In the genomic region with DNA sequence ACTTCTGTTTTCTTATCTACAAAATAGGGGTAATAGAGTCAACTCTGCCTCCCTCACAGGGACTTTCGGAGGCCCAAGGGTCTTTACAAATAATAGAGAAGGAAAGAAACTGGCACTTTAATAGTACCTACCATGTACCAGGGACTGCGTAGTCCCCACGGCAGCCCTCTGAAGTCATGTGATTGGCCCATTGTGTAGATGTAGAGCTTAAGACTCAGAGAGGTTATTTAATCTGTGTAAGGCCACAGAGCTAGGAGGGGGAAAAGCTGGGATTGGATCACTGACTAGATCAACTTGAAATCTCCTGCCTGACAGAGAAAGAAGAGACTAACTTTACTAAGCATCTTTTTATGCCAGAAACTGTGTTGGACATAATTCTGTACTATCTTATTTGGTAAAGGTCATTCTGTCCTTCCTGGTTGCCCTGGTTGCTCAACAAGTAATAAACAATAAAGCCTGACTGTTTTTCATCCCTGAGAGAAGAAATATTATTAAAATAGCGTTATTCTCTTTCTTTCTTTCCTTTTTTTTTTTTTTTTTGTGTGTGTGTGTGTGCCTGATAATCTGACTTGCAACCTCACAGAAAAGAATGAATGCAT, we compare ENCODE assay signal across 15 cellular contexts. TPM values are rescaled to one million over a fixed set of nuclear protein-coding genes. Genes with fewer than 3 reads are reported as not detected.
DNase-seq lines count a peak whose midpoint lies in the region; ATAC-seq and TF ChIP-seq lines count a peak whose summit lies in the region.
"Had no signal": no experiment of that assay in that cellular context is flagged by ENCODE, and none has a peak within 500 bp of the region (broad histone marks: within the 10 kb centered on the region; RNA-seq: fewer than 3 reads in every experiment).

No MANE protein-coding gene starts in this region.

- no peak for ATAC-seq in HG03439 (IDR thresholded peaks at IDR 0.05; ENCODE audit: unreplicated experiment)
- ATAC-seq: PC-3 had no signal

- H3K27ac Mint-ChIP-seq in activated naive CD4-positive, alpha-beta T cell treated with anti-CD3 and anti-CD28 coated beads, Interleukin-2, amount 50 U/mL, for 24 hours = peak overlapping the region; percentile 96
- peak overlapping the region; percentile 93 for H3K27ac Mint-ChIP-seq in activated naive CD8-positive, alpha-beta T cell treated with anti-CD3 and anti-CD28 coated beads for 36 hours
- H3K27ac Mint-ChIP-seq in immature natural killer cell (peak overlapping the region; percentile 76 to 92 (median 89)), type B pancreatic cell (no peak overlapping the region)
- H3K27ac Mint-ChIP-seq: progenitor cell of endocrine pancreas had no signal

- no peaks in the 10 kb centered on the region for H4K20me1 ChIP-seq in PC-9 (ENCODE audit: insufficient read depth)

- intact Hi-C loops in tibial artery (cut with DNase I; ENCODE audit: low total_unique reads) (no loop called here), PC-9 (cut with micrococcal nuclease; ENCODE audit: unreplicated experiment) (no loop called here)

- H3K27me3 Mint-ChIP-seq in activated naive CD4-positive, alpha-beta T cell treated with anti-CD3 and anti-CD28 coated beads, Interleukin-2, amount 50 U/mL, for 24 hours = no peaks in the 10 kb centered on the region
- H3K27me3 Mint-ChIP-seq in activated naive CD8-positive, alpha-beta T cell treated with anti-CD3 and anti-CD28 coated beads for 36 hours = no peaks in the 10 kb centered on the region
- no peaks in the 10 kb centered on the region for H3K27me3 Mint-ChIP-seq in immature natural killer cell (ENCODE audit: low read depth in 3 of 3)
- H3K27me3 Mint-ChIP-seq in type B pancreatic cell = no peaks in the 10 kb centered on the region
- H3K27me3 Mint-ChIP-seq: progenitor cell of endocrine pancreas had no signal

- H3K79me2 ChIP-seq in PC-9 (ENCODE audit: low read depth) = no peaks in the 10 kb centered on the region

- no peaks in the 10 kb centered on the region for H3K9me3 ChIP-seq in tibial artery
- H3K9me3 ChIP-seq in PC-9 (ENCODE audit: insufficient read depth, low read depth) = no peaks in the 10 kb centered on the region

- H3K4me2 ChIP-seq in PC-9 = no peak overlapping the region

- DNase-seq in activated naive CD4-positive, alpha-beta T cell treated with Interleukin-2 at 50 U/mL for 16 hours = no peak
- no peak for DNase-seq in activated naive CD8-positive, alpha-beta T cell treated with anti-CD3 and anti-CD28 coated beads for 36 hours
- DNase-seq in immature natural killer cell (no peak), tibial artery (no peak), PC-9 (no peak), type B pancreatic cell (ENCODE audit: extremely low spot score, unreplicated experiment) (no peak)
- DNase-seq: anterior cingulate cortex; DND-41; dorsolateral prefrontal cortex; NCI-H1092; PC-3; stimulated activated CD4-positive, alpha-beta T cell treated with anti-CD3 and anti-CD28 coated beads, Interleukin-2, amount 100 ng/mL, for 24 hours had no signal

- H3F3A ChIP-seq in PC-9 (ENCODE audit: insufficient read depth, low read depth) = no peaks in the 10 kb centered on the region

- peaks cover 55% of the 10 kb centered on the region for H3K4me1 Mint-ChIP-seq in activated naive CD4-positive, alpha-beta T cell treated with anti-CD3 and anti-CD28 coated beads, Interleukin-2, amount 50 U/mL, for 24 hours
- H3K4me1 Mint-ChIP-seq in activated naive CD8-positive, alpha-beta T cell treated with anti-CD3 and anti-CD28 coated beads for 36 hours = peaks cover 74% of the 10 kb centered on the region
- peaks cover 11 to 33% of the 10 kb centered on the region in 2 donors for H3K4me1 Mint-ChIP-seq in immature natural killer cell
- H3K4me1 Mint-ChIP-seq in type B pancreatic cell (ENCODE audit: unreplicated experiment) = peaks cover 3% of the 10 kb centered on the region

- BruUV-seq in PC-9 (replicated peaks; lab: Mats Ljungman, UMichigan) = no TSS peak

- H3K36me3 ChIP-seq in tibial artery (no peaks in the 10 kb centered on the region), PC-9 (ENCODE audit: low read depth) (no peaks in the 10 kb centered on the region)

- H3K27ac ChIP-seq in tibial artery = peak overlapping the region; percentile 8 to 37
- H3K27ac ChIP-seq in PC-9 = no peak overlapping the region
- H3K27ac ChIP-seq: dorsolateral prefrontal cortex had no signal

- H3K4me3 ChIP-seq in tibial artery (no peak overlapping the region), PC-9 (no peak overlapping the region)
- H3K4me3 ChIP-seq: dorsolateral prefrontal cortex had no signal

- CTCF ChIA-PET in PC-9 (lab: Charles Lee) = no interaction called here

- peaks cover 38% of the 10 kb centered on the region for H3K36me3 Mint-ChIP-seq in activated naive CD4-positive, alpha-beta T cell treated with anti-CD3 and anti-CD28 coated beads, Interleukin-2, amount 50 U/mL, for 24 hours
- H3K36me3 Mint-ChIP-seq in activated naive CD8-positive, alpha-beta T cell treated with anti-CD3 and anti-CD28 coated beads for 36 hours = peaks cover 67% of the 10 kb centered on the region
- H3K36me3 Mint-ChIP-seq in immature natural killer cell (peaks cover 0 to 7% (median 0%) of the 10 kb centered on the region in 3 donors), type B pancreatic cell (no peaks in the 10 kb centered on the region)

- POLR2A ChIA-PET in PC-9 (lab: Charles Lee; ENCODE audit: unreplicated experiment) = no interaction called here

- TF ChIP-seq CTCF in tibial artery (IDR thresholded peaks at IDR 0.05) (no peak), PC-9 (conservative IDR thresholded peaks at IDR 0.05) (no peak), type B pancreatic cell (conservative IDR thresholded peaks at IDR 0.05) (no peak)

- no peak overlapping the region for H2AFZ ChIP-seq in PC-9

- H3K4me1 ChIP-seq in tibial artery (peaks cover 0 to 30% (median 3%) of the 10 kb centered on the region in 4 donors), PC-9 (replicated peaks; ENCODE audit: insufficient read depth) (no peaks in the 10 kb centered on the region)

- H3K4me3 Mint-ChIP-seq in activated naive CD4-positive, alpha-beta T cell treated with anti-CD3 and anti-CD28 coated beads, Interleukin-2, amount 50 U/mL, for 24 hours = peak overlapping the region; percentile 80
- peak overlapping the region; percentile 60 for H3K4me3 Mint-ChIP-seq in activated naive CD8-positive, alpha-beta T cell treated with anti-CD3 and anti-CD28 coated beads for 36 hours
- H3K4me3 Mint-ChIP-seq in immature natural killer cell (peak overlapping the region in 4 of 5 donors; percentile 3 to 85 (median 72)), type B pancreatic cell (no peak overlapping the region)

- no peaks in the 10 kb centered on the region for H3K27me3 ChIP-seq in tibial artery
- no peaks in the 10 kb centered on the region for H3K27me3 ChIP-seq in PC-9 (ENCODE audit: insufficient read depth, low read depth)
- H3K27me3 ChIP-seq: dorsolateral prefrontal cortex had no signal

- no peaks in the 10 kb centered on the region for H3K9me2 ChIP-seq in PC-9 (ENCODE audit: insufficient read depth)

- H3K9me3 Mint-ChIP-seq in activated naive CD4-positive, alpha-beta T cell treated with anti-CD3 and anti-CD28 coated beads, Interleukin-2, amount 50 U/mL, for 24 hours = no peaks in the 10 kb centered on the region
- H3K9me3 Mint-ChIP-seq in activated naive CD8-positive, alpha-beta T cell treated with anti-CD3 and anti-CD28 coated beads for 36 hours = peaks cover 3% of the 10 kb centered on the region
- H3K9me3 Mint-ChIP-seq in immature natural killer cell (no peaks in the 10 kb centered on the region), type B pancreatic cell (no peaks in the 10 kb centered on the region)

RNA-seq across cellular contexts. Expression of gene NFKB1, which starts 59.7 kb away (rescaled TPM):
- 100 to 1,000 TPM; 250 to 259 TPM for total RNA-seq in activated naive CD8-positive, alpha-beta T cell treated with anti-CD3 and anti-CD28 coated beads for 36 hours
- 10 to 100 TPM in 1 of 3 donors, 1 to 10 TPM in 2; 9.4 to 16.0 (median 9.4) TPM for polyA plus RNA-seq in immature natural killer cell
- total RNA-seq in PC-9 (2021) = 11.6 and 16.8 TPM in 2 replicates
- 20.6 and 25.1 TPM in 2 replicates for total RNA-seq in type B pancreatic cell (ENCODE audit: low replicate concordance)
